Comparison of ENCODE assay signal across 2 cellular contexts in genomic region chr22:32030508-32031247, GRCh38.
TF ChIP-seq lines count a peak whose summit lies in the region.

No MANE protein-coding gene starts in this region.

TF ChIP-seq in liver, 16 proteins besides CTCF, POLR2A, EP300 and RAD21 (continued from another document):
- TF ChIP-seq ZBTB33 (IDR thresholded peaks at IDR 0.05), result no peak
- TF ChIP-seq HNF4A (conservative IDR thresholded peaks at IDR 0.05), result peak; percentile 18 to 35

TF ChIP-seq in HepG2, 621 proteins besides CTCF, POLR2A, EP300 and RAD21 (continued from another document):
- no peak for TF ChIP-seq ZNF484 (CRISPR knock-in tag; IDR thresholded peaks at IDR 0.05; ENCODE audit: borderline replicate concordance, low read depth)
- TF ChIP-seq ONECUT2 (CRISPR knock-in tag; IDR thresholded peaks at IDR 0.05), result no peak
- no peak for TF ChIP-seq ZNF691 (CRISPR knock-in tag; IDR thresholded peaks at IDR 0.05; ENCODE audit: borderline replicate concordance, low read depth)
- TF ChIP-seq PREB (CRISPR knock-in tag; IDR thresholded peaks at IDR 0.05), result no peak
- TF ChIP-seq MED13 (CRISPR knock-in tag; IDR thresholded peaks at IDR 0.05), result no peak
- no peak for TF ChIP-seq RFX1 (IDR thresholded peaks at IDR 0.05)
- no peak for TF ChIP-seq ZNF800 (CRISPR knock-in tag; IDR thresholded peaks at IDR 0.05)
- no peak for TF ChIP-seq CHD4 (IDR thresholded peaks at IDR 0.05; ENCODE audit: borderline replicate concordance, low read length)
- TF ChIP-seq HMGXB3 (CRISPR knock-in tag; IDR thresholded peaks at IDR 0.05; ENCODE audit: borderline replicate concordance), result no peak
- TF ChIP-seq NFE2 (CRISPR knock-in tag; IDR thresholded peaks at IDR 0.05), result no peak
- TF ChIP-seq NFE2L2 (IDR thresholded peaks at IDR 0.05; ENCODE audit: low read length), result no peak
